12 cellular contexts compared by ENCODE assay signal in the genomic region with DNA sequence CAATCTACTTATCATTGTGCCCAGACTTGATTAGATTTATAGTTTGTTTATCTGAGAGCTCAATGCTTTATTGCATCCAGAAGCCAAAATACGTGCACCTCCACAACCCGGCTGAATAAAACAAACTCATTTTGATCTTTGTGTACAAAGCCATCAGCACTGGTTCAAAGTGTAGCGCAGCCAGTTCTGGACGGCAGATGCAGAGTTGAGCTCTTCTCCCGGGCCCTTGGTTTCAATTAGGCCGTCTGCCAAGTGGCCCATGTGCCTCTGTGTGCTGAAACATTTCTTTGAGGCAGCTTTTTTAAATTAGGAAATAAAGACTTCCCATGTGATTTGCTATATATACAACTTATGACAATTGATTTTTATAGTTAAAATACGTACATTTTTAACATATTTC.
DNase-seq lines count a peak whose midpoint lies in the region; ATAC-seq and TF ChIP-seq lines count a peak whose summit lies in the region.
"Had no signal": no experiment of that assay in that cellular context is flagged by ENCODE, and none has a peak within 500 bp of the region (broad histone marks: within the 10 kb centered on the region; RNA-seq: fewer than 3 reads in every experiment).

No MANE protein-coding gene starts in this region.

- H3K4me3 ChIP-seq in AG09309 (ENCODE audit: control insufficient read depth, low read depth, low read length) = no peak overlapping the region
- H3K4me3 ChIP-seq in coronary artery = no peak overlapping the region

- TF ChIP-seq CTCF in AG09309 (IDR thresholded peaks at IDR 0.05; ENCODE audit: control insufficient read depth, insufficient read depth, low read depth, low read length, missing control alignments) = no peak
- no peak for TF ChIP-seq CTCF in coronary artery (IDR thresholded peaks at IDR 0.05)

- ATAC-seq in GM18858 (IDR thresholded peaks at IDR 0.05; ENCODE audit: unreplicated experiment) (no peak), HG03025 (IDR thresholded peaks at IDR 0.05; ENCODE audit: low FRiP score, unreplicated experiment) (no peak), HG03342 (IDR thresholded peaks at IDR 0.05; ENCODE audit: unreplicated experiment) (no peak)

- H3K27ac ChIP-seq in coronary artery = no peak overlapping the region
- H3K27ac ChIP-seq: epithelial cell of prostate had no signal

- DNase-seq in AG09309 (ENCODE audit: low read depth) (peak; percentile 5), H4 (ENCODE audit: low spot score) (peak; percentile 5), SHP77 (lab: John Stamatoyannopoulos, UW) (peak; percentile 62 to 73), left kidney (ENCODE audit: low read depth, low spot score) (peak; percentile 40), coronary artery (ENCODE audit: low spot score) (no peak)
- DNase-seq: activated CD4-positive, alpha-beta T cell treated with anti-CD3 and anti-CD28 coated beads, Interleukin-2, amount 50 U/mL, for 1 hour; activated naive CD8-positive, alpha-beta T cell treated with anti-CD3 and anti-CD28 coated beads, Interleukin-2, amount 10 ng/mL, durations not matched to agents 7 days and 5 days; Kasumi-1 had no signal
